30 cellular contexts compared by ENCODE assay signal in the genomic region with DNA sequence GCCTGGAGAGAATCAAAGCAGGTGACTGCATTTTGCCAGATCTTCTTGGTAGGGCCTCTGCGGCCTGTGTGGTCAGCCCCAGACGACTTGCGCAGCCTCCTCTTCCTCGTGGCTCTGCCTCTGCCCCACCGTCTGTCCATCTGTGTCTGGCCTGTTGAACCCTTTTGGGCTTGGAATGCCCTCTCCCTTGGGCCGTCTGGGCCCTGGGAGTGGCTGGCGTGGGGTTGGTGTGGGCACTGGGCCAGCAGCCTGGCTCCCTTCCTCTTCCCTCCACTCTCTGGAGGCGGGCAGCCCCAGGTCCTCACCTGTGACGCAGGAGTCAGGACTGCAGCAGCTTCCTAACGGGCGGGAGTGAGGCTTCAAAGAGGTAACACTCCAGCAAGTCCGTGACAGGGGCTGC. TPM values are rescaled to one million over a fixed set of nuclear protein-coding genes. Genes with fewer than 3 reads are reported as not detected.
DNase-seq lines count a peak whose midpoint lies in the region; ATAC-seq, FAIRE-seq and TF ChIP-seq lines count a peak whose summit lies in the region.
"Had no signal": no experiment of that assay in that cellular context is flagged by ENCODE, and none has a peak within 500 bp of the region (broad histone marks: within the 10 kb centered on the region; RNA-seq: fewer than 3 reads in every experiment).

No MANE protein-coding gene starts in this region.

- H3K27me3 Mint-ChIP-seq in H9 (ENCODE audit: low read depth) (no peaks in the 10 kb centered on the region; the same call in 1 of the 2 replicates), natural killer cell (ENCODE audit: low read depth in 2 of 2) (peaks cover 6 to 9% of the 10 kb centered on the region in 2 donors)
- H3K27me3 Mint-ChIP-seq in stimulated activated naive B cell treated with anti-CD40 and anti-IgM and Interleukin-4, amounts not matched to agents 10 μg/mL and 1 μg/mL and 100 μg/mL, for 72 hours = peaks cover 47 to 74% of the 10 kb centered on the region in 2 donors
- H3K27me3 Mint-ChIP-seq: CD4-positive, alpha-beta memory T cell had no signal

- WGBS in H9 (ENCODE audit: extremely low coverage, insufficient read length, low lambda C conversion rate) = no CpG with 5 or more reads among the region's 12 CpGs
- WGBS in right cardiac atrium = 61% methylated on average over 12 of the region's 12 CpGs
- WGBS in sigmoid colon, 2 donors = 61 to 83% methylated on average over 12 of the region's 12 CpGs
- 38 to 39% methylated on average over 12 of the region's 12 CpGs for WGBS in aorta, 2 donors

- H3K4me3 ChIP-seq in bronchial epithelial cell (ENCODE audit: low read depth, low read length) (no peak overlapping the region), right cardiac atrium (ENCODE audit: low read length) (no peak overlapping the region), sigmoid colon (no peak overlapping the region), aorta (ENCODE audit: low read length in 2 of 2) (no peak overlapping the region)
- H3K4me3 ChIP-seq: HAP-1, lung, skin epidermis had no signal

- no peak overlapping the region for H3T11ph ChIP-seq in H9 (ENCODE audit: low read length)

- no peaks in the 10 kb centered on the region; a peak in 3 of 5 replicates for H3K9me3 Mint-ChIP-seq in H9
- no peaks in the 10 kb centered on the region for H3K9me3 Mint-ChIP-seq in stimulated activated naive B cell treated with anti-CD40 and anti-IgM and Interleukin-4, amounts not matched to agents 10 μg/mL and 1 μg/mL and 100 μg/mL, for 72 hours
- no peaks in the 10 kb centered on the region for H3K9me3 Mint-ChIP-seq in natural killer cell
- H3K9me3 Mint-ChIP-seq: activated naive CD4-positive, alpha-beta T cell treated with anti-CD3 and anti-CD28 coated beads for 36 hours; type B pancreatic cell had no signal

- intact Hi-C loops in right cardiac atrium (cut with DNase I) = no loop called here
- intact Hi-C loops in sigmoid colon (cut with DNase I) = loop anchor here (10.0 kb wide), 1 partner anchor 923 kb away; no protein-coding TSS in a partner anchor
- intact Hi-C loops in aorta (cut with DNase I) = no loop called here
- intact Hi-C loops in natural killer cell (cut with micrococcal nuclease) = no loop called here

- H3K4me1 Mint-ChIP-seq in H9 = peaks cover 26 to 32% of the 10 kb centered on the region in 2 experiments
- H3K4me1 Mint-ChIP-seq in stimulated activated naive B cell treated with anti-CD40 and anti-IgM and Interleukin-4, amounts not matched to agents 10 μg/mL and 1 μg/mL and 100 μg/mL, for 72 hours = peaks cover 17 to 19% of the 10 kb centered on the region in 2 donors
- H3K4me1 Mint-ChIP-seq in natural killer cell = no peaks in the 10 kb centered on the region

- no peak overlapping the region for H3K9ac ChIP-seq in H9 (ENCODE audit: extremely low read depth, insufficient read length, low read length)

- H3K4me1 ChIP-seq in H9 (ENCODE audit: insufficient read depth, low read length) (no peaks in the 10 kb centered on the region), right cardiac atrium (ENCODE audit: control insufficient read depth, insufficient read depth, low read length) (peaks cover 5% of the 10 kb centered on the region), sigmoid colon (peaks cover 0 to 48% (median 31%) of the 10 kb centered on the region in 4 donors), aorta (ENCODE audit: control insufficient read depth in 1 of 2, insufficient read depth in 2 of 2, low read length in 2 of 2) (no peaks in the 10 kb centered on the region)

- H2AFZ ChIP-seq in H9 (ENCODE audit: low read length) = no peak overlapping the region

- H3K14ac ChIP-seq in H9 (ENCODE audit: insufficient read depth, low read length) = peak overlapping the region; percentile 50; the same call in 1 of the 2 replicates

- H3K23me2 ChIP-seq in H9 (ENCODE audit: insufficient read length, low read depth, low read length, poor library complexity, severe bottlenecking) = no peaks in the 10 kb centered on the region

- H4K20me1 ChIP-seq in H9 (ENCODE audit: control insufficient read depth, insufficient read depth, insufficient read length) = no peaks in the 10 kb centered on the region

- no peak overlapping the region for H2BK5ac ChIP-seq in H9 (ENCODE audit: insufficient read length, low read length)

- no peak overlapping the region for H2BK12ac ChIP-seq in H9 (ENCODE audit: insufficient read length, low read depth, low read length)

- no peak overlapping the region for H2BK120ac ChIP-seq in H9 (ENCODE audit: low read depth, low read length, poor library complexity, severe bottlenecking)

- no peak overlapping the region for H2BK15ac ChIP-seq in H9 (ENCODE audit: low read depth, low read length)

- no peak for TF ChIP-seq CTCF in H9 (conservative IDR thresholded peaks at IDR 0.05)
- no peak for TF ChIP-seq CTCF in bronchial epithelial cell (IDR thresholded peaks at IDR 0.05; ENCODE audit: insufficient read depth, low read length, severe bottlenecking)
- no peak for TF ChIP-seq CTCF in sigmoid colon (IDR thresholded peaks at IDR 0.05)
- TF ChIP-seq CTCF in natural killer cell (IDR thresholded peaks at IDR 0.05) = no peak

- no peaks in the 10 kb centered on the region for H3K79me2 ChIP-seq in H9 (ENCODE audit: insufficient read depth, low read length)

- H3K27me3 ChIP-seq in H9 (ENCODE audit: insufficient read depth, low read length) = no peaks in the 10 kb centered on the region
- no peaks in the 10 kb centered on the region for H3K27me3 ChIP-seq in bronchial epithelial cell (ENCODE audit: control insufficient read depth, insufficient read depth, low read length)
- no peaks in the 10 kb centered on the region for H3K27me3 ChIP-seq in right cardiac atrium (ENCODE audit: control insufficient read depth, insufficient read depth)
- H3K27me3 ChIP-seq in sigmoid colon = no peaks in the 10 kb centered on the region
- no peaks in the 10 kb centered on the region for H3K27me3 ChIP-seq in aorta (ENCODE audit: control insufficient read depth in 1 of 2, insufficient read depth in 2 of 2, low read length in 1 of 2)

- H3K4me2 ChIP-seq in H9 (ENCODE audit: insufficient read depth, insufficient read length, low read length) = no peak overlapping the region

- no peak overlapping the region for H4K8ac ChIP-seq in H9 (replicated peaks; ENCODE audit: insufficient read length, low read depth, low read length)

- TF ChIP-seq EP300 in sigmoid colon (IDR thresholded peaks at IDR 0.05) = no peak

- H3K18ac ChIP-seq in H9 (ENCODE audit: insufficient read length, low read depth, low read length) = no peak overlapping the region

- no peaks in the 10 kb centered on the region for H3K79me1 ChIP-seq in H9 (ENCODE audit: insufficient read depth, low read depth, low read length, poor library complexity, severe bottlenecking)

- no peak overlapping the region for H3K23ac ChIP-seq in H9 (ENCODE audit: insufficient read length, low read depth, low read length)

- no peak for DNase-seq in H9
- DNase-seq in bronchial epithelial cell (ENCODE audit: low read depth) = peak; percentile 18
- DNase-seq in right cardiac atrium = peak in 1 of 3 donors; percentile 59
- no peak for DNase-seq in sigmoid colon
- no peak for DNase-seq in stimulated activated naive B cell treated with anti-CD40 and anti-IgM and Interleukin-4, amounts not matched to agents 10 μg/mL and 1 μg/mL and 100 μg/mL, for 72 hours
- no peak for DNase-seq in middle frontal gyrus (ENCODE audit: extremely low spot score, low spot score)
- DNase-seq in aorta = no peak
- no peak for DNase-seq in natural killer cell
- DNase-seq: activated naive CD4-positive, alpha-beta T cell treated with anti-CD3 and anti-CD28 coated beads for 36 hours; activated T-cell treated with anti-CD3 and anti-CD28 coated beads, Interleukin-2, amount 50 U/mL, for 48 hours; amygdala; CD4-positive, alpha-beta memory T cell; cerebellar nuclear complex; DMS153; effector memory CD4-positive, alpha-beta T cell; NCI-H1048; NCI-H1930; stimulated activated CD4-positive, alpha-beta T cell treated with anti-CD3 and anti-CD28 coated beads, Interleukin-2, amount 100 ng/mL, for 48 hours; stimulated activated naive CD8-positive, alpha-beta T cell treated with anti-CD3 and anti-CD28 coated beads, Interleukin-15, Interleukin-2, amounts not matched to agents 100 U/mL and 50 U/mL, for 24 hours had no signal

- no peaks in the 10 kb centered on the region; a peak in 1 of 7 replicates for H3K36me3 Mint-ChIP-seq in H9 (ENCODE audit: insufficient read depth in 1 of 3, low read depth in 3 of 3)
- no peaks in the 10 kb centered on the region for H3K36me3 Mint-ChIP-seq in stimulated activated naive B cell treated with anti-CD40 and anti-IgM and Interleukin-4, amounts not matched to agents 10 μg/mL and 1 μg/mL and 100 μg/mL, for 72 hours
- H3K36me3 Mint-ChIP-seq in natural killer cell = no peaks in the 10 kb centered on the region
- H3K36me3 Mint-ChIP-seq: CD4-positive, alpha-beta memory T cell; type B pancreatic cell had no signal

- H3K56ac ChIP-seq in H9 (ENCODE audit: insufficient read length, low read depth, low read length) = no peak overlapping the region

- no peak overlapping the region for H3K27ac ChIP-seq in H9 (ENCODE audit: insufficient read length, low read depth, low read length)
- H3K27ac ChIP-seq in right cardiac atrium (ENCODE audit: low read length) = peak overlapping the region; percentile 8
- H3K27ac ChIP-seq in sigmoid colon = peak overlapping the region in 3 of 4 donors; percentile 12 to 62 (median 30)
- H3K27ac ChIP-seq in aorta (ENCODE audit: low read depth in 1 of 2, low read length in 2 of 2) = no peak overlapping the region
- H3K27ac ChIP-seq: skin epidermis had no signal

- H4K5ac ChIP-seq in H9 (ENCODE audit: insufficient read length, low read depth, low read length) = no peak overlapping the region

- no peak overlapping the region for H2BK20ac ChIP-seq in H9 (ENCODE audit: low read depth, low read length, poor library complexity, severe bottlenecking)

- no peaks in the 10 kb centered on the region for H3K9me3 ChIP-seq in H9 (ENCODE audit: control insufficient read depth, low read depth, low read length)
- H3K9me3 ChIP-seq in right cardiac atrium (ENCODE audit: control insufficient read depth, low read length) = no peaks in the 10 kb centered on the region
- no peaks in the 10 kb centered on the region for H3K9me3 ChIP-seq in sigmoid colon
- no peaks in the 10 kb centered on the region for H3K9me3 ChIP-seq in aorta (ENCODE audit: control insufficient read depth, low read length)
- H3K9me3 ChIP-seq: HAP-1 had no signal

- no peak for FAIRE-seq in bronchial epithelial cell (lab: Jason Lieb, UNC)
- FAIRE-seq: GM12891 had no signal

- no peak for TF ChIP-seq POLR2A in sigmoid colon (IDR thresholded peaks at IDR 0.05)

- H3K27ac Mint-ChIP-seq in H9 (no peak overlapping the region), natural killer cell (no peak overlapping the region)
- no peak overlapping the region for H3K27ac Mint-ChIP-seq in stimulated activated naive B cell treated with anti-CD40 and anti-IgM and Interleukin-4, amounts not matched to agents 10 μg/mL and 1 μg/mL and 100 μg/mL, for 72 hours
- H3K27ac Mint-ChIP-seq: activated naive CD4-positive, alpha-beta T cell treated with anti-CD3 and anti-CD28 coated beads for 36 hours; CD4-positive, alpha-beta memory T cell; type B pancreatic cell had no signal

- peak in 1 of 2 donors; percentile 14 for ATAC-seq in right cardiac atrium
- ATAC-seq in stimulated activated naive B cell treated with anti-CD40 and anti-IgM and Interleukin-4, amounts not matched to agents 10 μg/mL and 1 μg/mL and 100 μg/mL, for 72 hours (replicated peaks) = no peak
- ATAC-seq in aorta (ENCODE audit: low FRiP score) = no peak
- no peak for ATAC-seq in natural killer cell
- ATAC-seq: activated CD4-positive, CD25-positive, alpha-beta regulatory T cell treated with anti-CD3 and anti-CD28 coated beads, Interleukin-2, amount 50 U/mL, for 24 hours; stimulated activated naive CD8-positive, alpha-beta T cell treated with anti-CD3 and anti-CD28 coated beads, Interleukin-15, Interleukin-2, amounts not matched to agents 100 U/mL and 50 U/mL, for 24 hours had no signal

- no peaks in the 10 kb centered on the region for H3K36me3 ChIP-seq in bronchial epithelial cell (ENCODE audit: control insufficient read depth, insufficient read depth, low read length)
- no peaks in the 10 kb centered on the region for H3K36me3 ChIP-seq in sigmoid colon
- no peaks in the 10 kb centered on the region for H3K36me3 ChIP-seq in aorta (ENCODE audit: control insufficient read depth in 1 of 2, insufficient read depth in 2 of 2, low read length in 1 of 2)
- H3K36me3 ChIP-seq: HAP-1 had no signal

- no peak overlapping the region for H3K4ac ChIP-seq in H9 (ENCODE audit: low read depth, low read length)

- H3K4me3 Mint-ChIP-seq in H9 (no peak overlapping the region), natural killer cell (no peak overlapping the region)
- H3K4me3 Mint-ChIP-seq in stimulated activated naive B cell treated with anti-CD40 and anti-IgM and Interleukin-4, amounts not matched to agents 10 μg/mL and 1 μg/mL and 100 μg/mL, for 72 hours = no peak overlapping the region
- H3K4me3 Mint-ChIP-seq: activated naive CD4-positive, alpha-beta T cell treated with anti-CD3 and anti-CD28 coated beads for 36 hours; CD4-positive, alpha-beta memory T cell; type B pancreatic cell had no signal

- H4K91ac ChIP-seq in H9 (ENCODE audit: insufficient read length, low read depth, low read length) = no peak overlapping the region

- H2AK5ac ChIP-seq in H9 (ENCODE audit: insufficient read length, low read length) = no peak overlapping the region

RNA-seq across cellular contexts. Expression of gene CCDC197, which starts 9.7 kb away (rescaled TPM):
- not detected in 2 replicates for total RNA-seq in H9 (2021)
- total RNA-seq in bronchial epithelial cell = not detected in 2 replicates
- total RNA-seq in right cardiac atrium = under 1 TPM in 2 of 4 donors, not detected in 2; 0.44 to 0.45 TPM
- polyA plus RNA-seq in right cardiac atrium = not detected
- not detected for total RNA-seq in sigmoid colon
- not detected for polyA plus RNA-seq in sigmoid colon
- total RNA-seq in aorta = under 1 TPM in 1 of 2 donors, not detected in 1; 0.60 TPM
- not detected for polyA plus RNA-seq in aorta
- not detected for total RNA-seq in natural killer cell
- total RNA-seq: activated naive CD4-positive, alpha-beta T cell treated with anti-CD3 and anti-CD28 coated beads for 36 hours; CD4-positive, alpha-beta memory T cell; HT-29; lung; myocyte; NCI-H460; osteocyte; RPMI7951 had no signal
- polyA plus RNA-seq: CD4-positive, alpha-beta memory T cell; lung had no signal

RNA-seq across cellular contexts. Expression of gene ASB2, which starts 11.0 kb away (rescaled TPM):
- total RNA-seq in H9 (2021) = 0.35 and 1.3 TPM in 2 replicates
- 0.13 and 0.26 TPM in 2 replicates for total RNA-seq in bronchial epithelial cell
- 100 to 1,000 TPM; 115 to 141 (median 126) TPM for total RNA-seq in right cardiac atrium
- 112 TPM for polyA plus RNA-seq in right cardiac atrium
- 100 to 1,000 TPM; 117 to 178 (median 139) TPM for total RNA-seq in sigmoid colon
- 1 to 10 TPM; 1.2 to 10.0 (median 4.2) TPM for polyA plus RNA-seq in sigmoid colon
- total RNA-seq in aorta = 10 to 100 TPM; 53.3 to 57.0 TPM
- polyA plus RNA-seq in aorta = 10 to 100 TPM in 1 of 2 donors, 1 to 10 TPM in 1; 9.1 to 24.8 TPM
- total RNA-seq in natural killer cell = 1 to 10 TPM; 3.7 to 7.2 (median 4.8) TPM
- total RNA-seq: NCI-H460 had no signal

RNA-seq across cellular contexts. Expression of gene OTUB2, which starts 38.8 kb away (rescaled TPM):
- total RNA-seq in H9 (2021) (3.6 and 3.7 TPM in 2 replicates), bronchial epithelial cell (1.3 and 2.6 TPM in 2 replicates), right cardiac atrium (under 1 TPM; 0.11 to 0.65 (median 0.39) TPM), sigmoid colon (under 1 TPM; 0.14 to 0.71 (median 0.52) TPM), aorta (under 1 TPM; 0.42 to 0.60 TPM), natural killer cell (under 1 TPM in 2 of 3 donors, not detected in 1; 0.09 to 0.13 TPM)
- polyA plus RNA-seq in right cardiac atrium (0.18 TPM), sigmoid colon (1 to 10 TPM in 2 of 3 donors, under 1 TPM in 1; 0.60 to 2.3 (median 2.0) TPM), aorta (not detected)

Comparison
In these comparisons a context has a peak if more than half of its experiments do, and no peak if none do; other contexts are left out.
1. H3K27ac ChIP-seq: peak in right cardiac atrium (single experiment) and sigmoid colon (3 of 4); none in H9 (single experiment) and aorta (0 of 2).
2. RNA of gene ASB2, which starts 11.0 kb away (total RNA-seq): 117 to 178 TPM in sigmoid colon, 115 to 141 TPM in right cardiac atrium and 53.3 to 57.0 TPM in aorta; 3.7 to 7.2 TPM in natural killer cell, 0.35 to 1.3 TPM in H9 and 0.13 to 0.26 TPM in bronchial epithelial cell; every median in the first group is over 4 times any median in the second.